1 cellular context compared by ENCODE assay signal in the genomic region with DNA sequence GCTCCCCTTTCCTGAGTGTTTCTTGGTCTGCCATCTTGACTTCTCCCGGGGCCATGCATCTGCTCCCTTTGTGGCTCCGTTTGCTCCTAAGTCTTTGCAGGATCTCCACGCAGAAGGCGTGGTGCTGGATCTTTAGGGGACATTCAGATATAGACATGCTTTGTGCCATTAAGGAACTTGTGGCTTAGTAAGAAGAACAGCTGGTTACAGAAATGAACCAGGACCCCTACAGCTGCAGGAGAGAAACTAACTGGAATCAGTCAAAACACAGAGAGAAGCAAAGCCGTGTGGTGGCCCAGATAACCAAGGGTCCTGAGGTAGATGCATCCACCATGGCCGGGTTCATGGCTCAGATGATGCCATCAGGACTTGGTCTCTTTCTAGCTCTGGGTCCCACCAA.
TF ChIP-seq lines count a peak whose summit lies in the region.

No MANE protein-coding gene starts in this region.

TF ChIP-seq in GM12878, 131 proteins besides CTCF, POLR2A, EP300 and RAD21 (continued from another document):
- TF ChIP-seq JUND (IDR thresholded peaks at IDR 0.05; ENCODE audit: low read depth, low read length) (no peak), NFYA (IDR thresholded peaks at IDR 0.05; ENCODE audit: borderline replicate concordance, low read depth, low read length) (no peak), ZSCAN29 (IDR thresholded peaks at IDR 0.05) (no peak), PAX5 (IDR thresholded peaks at IDR 0.05; ENCODE audit: borderline replicate concordance, low read depth, low read length) (no peak), BMI1 (IDR thresholded peaks at IDR 0.05; ENCODE audit: borderline replicate concordance) (no peak), TCF12 (IDR thresholded peaks at IDR 0.05; ENCODE audit: low read depth, low read length) (peak; percentile 77)
- TF ChIP-seq, protein P1, sequence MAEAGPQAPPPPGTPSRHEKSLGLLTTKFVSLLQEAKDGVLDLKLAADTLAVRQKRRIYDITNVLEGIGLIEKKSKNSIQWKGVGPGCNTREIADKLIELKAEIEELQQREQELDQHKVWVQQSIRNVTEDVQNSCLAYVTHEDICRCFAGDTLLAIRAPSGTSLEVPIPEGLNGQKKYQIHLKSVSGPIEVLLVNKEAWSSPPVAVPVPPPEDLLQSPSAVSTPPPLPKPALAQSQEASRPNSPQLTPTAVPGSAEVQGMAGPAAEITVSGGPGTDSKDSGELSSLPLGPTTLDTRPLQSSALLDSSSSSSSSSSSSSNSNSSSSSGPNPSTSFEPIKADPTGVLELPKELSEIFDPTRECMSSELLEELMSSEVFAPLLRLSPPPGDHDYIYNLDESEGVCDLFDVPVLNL (IDR thresholded peaks at IDR 0.05; ENCODE audit: low read depth, low read length): no peak
- TF ChIP-seq, protein P2, sequence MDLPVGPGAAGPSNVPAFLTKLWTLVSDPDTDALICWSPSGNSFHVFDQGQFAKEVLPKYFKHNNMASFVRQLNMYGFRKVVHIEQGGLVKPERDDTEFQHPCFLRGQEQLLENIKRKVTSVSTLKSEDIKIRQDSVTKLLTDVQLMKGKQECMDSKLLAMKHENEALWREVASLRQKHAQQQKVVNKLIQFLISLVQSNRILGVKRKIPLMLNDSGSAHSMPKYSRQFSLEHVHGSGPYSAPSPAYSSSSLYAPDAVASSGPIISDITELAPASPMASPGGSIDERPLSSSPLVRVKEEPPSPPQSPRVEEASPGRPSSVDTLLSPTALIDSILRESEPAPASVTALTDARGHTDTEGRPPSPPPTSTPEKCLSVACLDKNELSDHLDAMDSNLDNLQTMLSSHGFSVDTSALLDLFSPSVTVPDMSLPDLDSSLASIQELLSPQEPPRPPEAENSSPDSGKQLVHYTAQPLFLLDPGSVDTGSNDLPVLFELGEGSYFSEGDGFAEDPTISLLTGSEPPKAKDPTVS (IDR thresholded peaks at IDR 0.05; ENCODE audit: low read depth, low read length): no peak
- TF ChIP-seq, protein P3, sequence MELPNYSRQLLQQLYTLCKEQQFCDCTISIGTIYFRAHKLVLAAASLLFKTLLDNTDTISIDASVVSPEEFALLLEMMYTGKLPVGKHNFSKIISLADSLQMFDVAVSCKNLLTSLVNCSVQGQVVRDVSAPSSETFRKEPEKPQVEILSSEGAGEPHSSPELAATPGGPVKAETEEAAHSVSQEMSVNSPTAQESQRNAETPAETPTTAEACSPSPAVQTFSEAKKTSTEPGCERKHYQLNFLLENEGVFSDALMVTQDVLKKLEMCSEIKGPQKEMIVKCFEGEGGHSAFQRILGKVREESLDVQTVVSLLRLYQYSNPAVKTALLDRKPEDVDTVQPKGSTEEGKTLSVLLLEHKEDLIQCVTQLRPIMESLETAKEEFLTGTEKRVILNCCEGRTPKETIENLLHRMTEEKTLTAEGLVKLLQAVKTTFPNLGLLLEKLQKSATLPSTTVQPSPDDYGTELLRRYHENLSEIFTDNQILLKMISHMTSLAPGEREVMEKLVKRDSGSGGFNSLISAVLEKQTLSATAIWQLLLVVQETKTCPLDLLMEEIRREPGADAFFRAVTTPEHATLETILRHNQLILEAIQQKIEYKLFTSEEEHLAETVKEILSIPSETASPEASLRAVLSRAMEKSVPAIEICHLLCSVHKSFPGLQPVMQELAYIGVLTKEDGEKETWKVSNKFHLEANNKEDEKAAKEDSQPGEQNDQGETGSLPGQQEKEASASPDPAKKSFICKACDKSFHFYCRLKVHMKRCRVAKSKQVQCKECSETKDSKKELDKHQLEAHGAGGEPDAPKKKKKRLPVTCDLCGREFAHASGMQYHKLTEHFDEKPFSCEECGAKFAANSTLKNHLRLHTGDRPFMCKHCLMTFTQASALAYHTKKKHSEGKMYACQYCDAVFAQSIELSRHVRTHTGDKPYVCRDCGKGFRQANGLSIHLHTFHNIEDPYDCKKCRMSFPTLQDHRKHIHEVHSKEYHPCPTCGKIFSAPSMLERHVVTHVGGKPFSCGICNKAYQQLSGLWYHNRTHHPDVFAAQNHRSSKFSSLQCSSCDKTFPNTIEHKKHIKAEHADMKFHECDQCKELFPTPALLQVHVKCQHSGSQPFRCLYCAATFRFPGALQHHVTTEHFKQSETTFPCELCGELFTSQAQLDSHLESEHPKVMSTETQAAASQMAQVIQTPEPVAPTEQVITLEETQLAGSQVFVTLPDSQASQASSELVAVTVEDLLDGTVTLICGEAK (IDR thresholded peaks at IDR 0.05; ENCODE audit: borderline replicate concordance): no peak
